Comparison of ENCODE assay signal across 1 cellular context in genomic region chr5:96067902-96068614, GRCh38.
TF ChIP-seq lines count a peak whose summit lies in the region.

No MANE protein-coding gene starts in this region.

TF ChIP-seq in K562, 482 proteins besides CTCF, POLR2A, EP300 and RAD21 (continued from another document):
- TF ChIP-seq, protein P1, sequence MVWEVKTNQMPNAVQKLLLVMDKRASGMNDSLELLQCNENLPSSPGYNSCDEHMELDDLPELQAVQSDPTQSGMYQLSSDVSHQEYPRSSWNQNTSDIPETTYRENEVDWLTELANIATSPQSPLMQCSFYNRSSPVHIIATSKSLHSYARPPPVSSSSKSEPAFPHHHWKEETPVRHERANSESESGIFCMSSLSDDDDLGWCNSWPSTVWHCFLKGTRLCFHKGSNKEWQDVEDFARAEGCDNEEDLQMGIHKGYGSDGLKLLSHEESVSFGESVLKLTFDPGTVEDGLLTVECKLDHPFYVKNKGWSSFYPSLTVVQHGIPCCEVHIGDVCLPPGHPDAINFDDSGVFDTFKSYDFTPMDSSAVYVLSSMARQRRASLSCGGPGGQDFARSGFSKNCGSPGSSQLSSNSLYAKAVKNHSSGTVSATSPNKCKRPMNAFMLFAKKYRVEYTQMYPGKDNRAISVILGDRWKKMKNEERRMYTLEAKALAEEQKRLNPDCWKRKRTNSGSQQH (CRISPR knock-in tag; IDR thresholded peaks at IDR 0.05): peak; percentile 98
- peak; percentile 61; the same call in 1 of the 2 replicates for TF ChIP-seq PHB (CRISPR knock-in tag; IDR thresholded peaks at IDR 0.05)
- TF ChIP-seq DPF2 (IDR thresholded peaks at IDR 0.05): peak; percentile 67
- peak; percentile 64; the same call in 1 of the 2 replicates for TF ChIP-seq GTF2F1 (IDR thresholded peaks at IDR 0.05; ENCODE audit: low read depth, low read length)
- no peak for TF ChIP-seq POU5F1 (IDR thresholded peaks at IDR 0.05; ENCODE audit: borderline replicate concordance, low read depth, low read length, partially characterized antibody)
- TF ChIP-seq ILF3 (IDR thresholded peaks at IDR 0.05; ENCODE audit: borderline replicate concordance): 0 out of 2 replicates have a peak, but pooled peaks have one; percentile 74
- peak; percentile 66; the same call in 1 of the 2 replicates for TF ChIP-seq ZBTB26 (CRISPR knock-in tag; IDR thresholded peaks at IDR 0.05)
- no peak for TF ChIP-seq ZBTB5 (IDR thresholded peaks at IDR 0.05)
- peak; percentile 83 for TF ChIP-seq JUN (IDR thresholded peaks at IDR 0.05; ENCODE audit: borderline replicate concordance, low read depth, low read length)
- TF ChIP-seq JUN (CRISPR knock-in tag; IDR thresholded peaks at IDR 0.05; ENCODE audit: borderline replicate concordance): no peak
- 0 out of 2 replicates have a peak, but pooled peaks have one; percentile 52 for TF ChIP-seq ZNF57 (CRISPR knock-in tag; IDR thresholded peaks at IDR 0.05)
- TF ChIP-seq NCOR1 (IDR thresholded peaks at IDR 0.05): peak; percentile 31; the same call in 1 of the 2 replicates
- TF ChIP-seq KDM4B (IDR thresholded peaks at IDR 0.05; ENCODE audit: borderline replicate concordance in 2 of 2, low read depth in 1 of 2): peak in 1 of 2 experiments; percentile 41; a peak in 1 of 4 replicates
- peak; percentile 98 for TF ChIP-seq THRB (CRISPR knock-in tag; conservative IDR thresholded peaks at IDR 0.05)
- no peak for TF ChIP-seq POLR3G (IDR thresholded peaks at IDR 0.05; ENCODE audit: extremely low read depth, insufficient read length, insufficient replicate concordance)
- TF ChIP-seq RBFOX2 (IDR thresholded peaks at IDR 0.05; ENCODE audit: low read depth, low read length): peak; percentile 49
- peak; percentile 36; the same call in 1 of the 2 replicates for TF ChIP-seq NCOA1 (IDR thresholded peaks at IDR 0.05; ENCODE audit: low read depth)
- TF ChIP-seq ELF4 (CRISPR knock-in tag; IDR thresholded peaks at IDR 0.05): peak; percentile 75
- TF ChIP-seq ZNF253 (CRISPR knock-in tag; conservative IDR thresholded peaks at IDR 0.05): peak; percentile 97
- TF ChIP-seq JUND (IDR thresholded peaks at IDR 0.05; ENCODE audit: borderline replicate concordance, low read depth, low read length): peak; percentile 86
- TF ChIP-seq JUND (tag; IDR thresholded peaks at IDR 0.05; ENCODE audit: borderline replicate concordance, low read depth, low read length): peak; percentile 92; the same call in 2 of the 3 replicates
- no peak for TF ChIP-seq GATAD2A (IDR thresholded peaks at IDR 0.05)
- peak; percentile 62; the same call in 1 of the 2 replicates for TF ChIP-seq ZNF696 (CRISPR knock-in tag; conservative IDR thresholded peaks at IDR 0.05)
- peak in 1 of 2 experiments; percentile 38; a peak in 1 of 4 replicates for TF ChIP-seq TRIM24 (IDR thresholded peaks at IDR 0.05)
- TF ChIP-seq CEBPG (CRISPR knock-in tag; IDR thresholded peaks at IDR 0.05): no peak
- no peak for TF ChIP-seq CEBPG (tag; conservative IDR thresholded peaks at IDR 0.05 in 1 of 2, IDR thresholded peaks at IDR 0.05 in 1 of 2)
- TF ChIP-seq, protein P2, sequence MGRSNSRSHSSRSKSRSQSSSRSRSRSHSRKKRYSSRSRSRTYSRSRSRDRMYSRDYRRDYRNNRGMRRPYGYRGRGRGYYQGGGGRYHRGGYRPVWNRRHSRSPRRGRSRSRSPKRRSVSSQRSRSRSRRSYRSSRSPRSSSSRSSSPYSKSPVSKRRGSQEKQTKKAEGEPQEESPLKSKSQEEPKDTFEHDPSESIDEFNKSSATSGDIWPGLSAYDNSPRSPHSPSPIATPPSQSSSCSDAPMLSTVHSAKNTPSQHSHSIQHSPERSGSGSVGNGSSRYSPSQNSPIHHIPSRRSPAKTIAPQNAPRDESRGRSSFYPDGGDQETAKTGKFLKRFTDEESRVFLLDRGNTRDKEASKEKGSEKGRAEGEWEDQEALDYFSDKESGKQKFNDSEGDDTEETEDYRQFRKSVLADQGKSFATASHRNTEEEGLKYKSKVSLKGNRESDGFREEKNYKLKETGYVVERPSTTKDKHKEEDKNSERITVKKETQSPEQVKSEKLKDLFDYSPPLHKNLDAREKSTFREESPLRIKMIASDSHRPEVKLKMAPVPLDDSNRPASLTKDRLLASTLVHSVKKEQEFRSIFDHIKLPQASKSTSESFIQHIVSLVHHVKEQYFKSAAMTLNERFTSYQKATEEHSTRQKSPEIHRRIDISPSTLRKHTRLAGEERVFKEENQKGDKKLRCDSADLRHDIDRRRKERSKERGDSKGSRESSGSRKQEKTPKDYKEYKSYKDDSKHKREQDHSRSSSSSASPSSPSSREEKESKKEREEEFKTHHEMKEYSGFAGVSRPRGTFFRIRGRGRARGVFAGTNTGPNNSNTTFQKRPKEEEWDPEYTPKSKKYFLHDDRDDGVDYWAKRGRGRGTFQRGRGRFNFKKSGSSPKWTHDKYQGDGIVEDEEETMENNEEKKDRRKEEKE (IDR thresholded peaks at IDR 0.05; ENCODE audit: borderline replicate concordance in 1 of 2, control insufficient read depth in 1 of 2, low read depth in 2 of 2, low read length in 1 of 2): 0 out of 4 replicates have a peak, but pooled peaks of 1 of the 2 experiments have one; percentile 80
- TF ChIP-seq CREM (IDR thresholded peaks at IDR 0.05; ENCODE audit: low read depth): peak; percentile 47; the same call in 1 of the 2 replicates
- TF ChIP-seq HOXB6 (CRISPR knock-in tag; IDR thresholded peaks at IDR 0.05; ENCODE audit: borderline replicate concordance): peak; percentile 20; the same call in 1 of the 2 replicates
- TF ChIP-seq ZNF717 (CRISPR knock-in tag; IDR thresholded peaks at IDR 0.05): peak; percentile 80; the same call in 1 of the 2 replicates
- peak; percentile 43 for TF ChIP-seq MEIS2 (IDR thresholded peaks at IDR 0.05; ENCODE audit: partially characterized antibody)
- peak; percentile 54; the same call in 1 of the 2 replicates for TF ChIP-seq SMARCA4 (IDR thresholded peaks at IDR 0.05)
- TF ChIP-seq GTF2A2 (tag; IDR thresholded peaks at IDR 0.05): no peak
- TF ChIP-seq UBTF (IDR thresholded peaks at IDR 0.05; ENCODE audit: borderline replicate concordance in 1 of 2, low read depth in 2 of 2, low read length in 2 of 2): no peak
- TF ChIP-seq PML (IDR thresholded peaks at IDR 0.05; ENCODE audit: low read length): peak; percentile 95
- TF ChIP-seq ELK3 (CRISPR knock-in tag; IDR thresholded peaks at IDR 0.05): no peak
- peak; percentile 52; the same call in 1 of the 2 replicates for TF ChIP-seq ZNF41 (CRISPR knock-in tag; conservative IDR thresholded peaks at IDR 0.05)
- no peak for TF ChIP-seq SMAD2 (IDR thresholded peaks at IDR 0.05; ENCODE audit: low read depth, low read length)
- TF ChIP-seq ZNF444 (CRISPR knock-in tag; IDR thresholded peaks at IDR 0.05): peak; percentile 79
- TF ChIP-seq SIN3A (IDR thresholded peaks at IDR 0.05; ENCODE audit: borderline replicate concordance in 2 of 2, control insufficient read depth in 1 of 2, low read depth in 2 of 2, low read length in 2 of 2): no peak
- peak; percentile 50; the same call in 1 of the 2 replicates for TF ChIP-seq POLR2H (tag; IDR thresholded peaks at IDR 0.05; ENCODE audit: low read depth)
- no peak for TF ChIP-seq NFE2 (IDR thresholded peaks at IDR 0.05; ENCODE audit: low read depth)
- TF ChIP-seq ESRRB (CRISPR knock-in tag; IDR thresholded peaks at IDR 0.05; ENCODE audit: borderline replicate concordance): peak; percentile 88; the same call in 1 of the 2 replicates
- peak; percentile 96 for TF ChIP-seq CHCHD3 (CRISPR knock-in tag; IDR thresholded peaks at IDR 0.05)
- TF ChIP-seq IRF9 (tag; IDR thresholded peaks at IDR 0.05): no peak
- 0 out of 2 replicates have a peak, but pooled peaks have one; percentile 17 for TF ChIP-seq GABPB2 (CRISPR knock-in tag; conservative IDR thresholded peaks at IDR 0.05)
- no peak for TF ChIP-seq NCOA6 (IDR thresholded peaks at IDR 0.05)
- peak; percentile 78 for TF ChIP-seq ZNF586 (CRISPR knock-in tag; conservative IDR thresholded peaks at IDR 0.05)
- no peak for TF ChIP-seq GABPA (tag; conservative IDR thresholded peaks at IDR 0.05; ENCODE audit: low read depth)
- 0 out of 2 replicates have a peak, but pooled peaks have one; percentile 35 for TF ChIP-seq ZNF561 (CRISPR knock-in tag; conservative IDR thresholded peaks at IDR 0.05)
- peak; percentile 47; the same call in 1 of the 2 replicates for TF ChIP-seq HEY1 (CRISPR knock-in tag; IDR thresholded peaks at IDR 0.05; ENCODE audit: borderline replicate concordance)
- TF ChIP-seq DEAF1 (CRISPR knock-in tag; IDR thresholded peaks at IDR 0.05): 0 out of 2 replicates have a peak, but pooled peaks have one; percentile 21
